8 cellular contexts compared by ENCODE assay signal in the genomic region with DNA sequence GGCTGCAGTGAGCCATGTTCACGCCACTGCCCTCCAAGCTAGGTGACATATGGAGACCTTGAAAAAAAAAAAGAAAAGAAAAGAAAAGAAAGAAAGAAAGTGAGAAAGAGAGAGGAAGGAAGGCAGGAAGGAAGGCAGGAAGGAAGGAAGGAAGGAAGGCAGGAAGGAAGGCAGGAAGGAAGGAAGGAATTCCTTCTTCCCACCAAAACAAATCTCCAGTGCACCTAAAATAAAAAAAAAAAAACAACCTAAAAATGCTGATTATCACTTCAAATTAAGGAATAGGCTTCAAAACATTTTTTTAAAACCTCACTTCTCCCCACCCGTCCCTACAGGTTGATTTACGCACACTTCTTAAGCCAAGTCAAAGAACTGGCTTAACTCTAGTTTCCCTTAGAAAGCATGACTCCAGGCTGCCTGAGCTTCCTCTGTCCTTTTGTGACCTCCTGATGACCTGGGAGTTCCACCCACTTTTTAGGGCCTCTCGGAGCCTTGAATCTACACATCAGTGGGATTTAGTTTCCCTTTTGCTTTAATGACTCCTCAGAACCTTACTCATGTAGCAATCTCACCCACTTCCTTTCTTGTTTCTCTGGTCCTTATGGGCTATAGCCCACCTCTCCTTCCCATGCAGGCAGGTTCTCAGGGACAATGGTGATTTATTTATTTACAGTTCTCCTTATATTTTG. TPM values are rescaled to one million over a fixed set of nuclear protein-coding genes. Genes with fewer than 3 reads are reported as not detected.
DNase-seq lines count a peak whose midpoint lies in the region; ATAC-seq and TF ChIP-seq lines count a peak whose summit lies in the region.

No MANE protein-coding gene starts in this region.

- H3K9me3 ChIP-seq in upper lobe of right lung, result no peaks in the 10 kb centered on the region

- ATAC-seq in effector memory CD8-positive, alpha-beta T cell (replicated peaks), result peak; percentile 54
- peak; percentile 96 for ATAC-seq in upper lobe of right lung
- no peak for ATAC-seq in HG03442 (IDR thresholded peaks at IDR 0.05; ENCODE audit: unreplicated experiment)

- peak overlapping the region in 1 of 2 donors; percentile 65 for H3K27ac Mint-ChIP-seq in effector memory CD8-positive, alpha-beta T cell

- H3K27me3 Mint-ChIP-seq in effector memory CD8-positive, alpha-beta T cell, result peaks cover 3 to 7% of the 10 kb centered on the region in 2 donors

- peak overlapping the region; percentile 48 to 53 for H3K4me3 Mint-ChIP-seq in effector memory CD8-positive, alpha-beta T cell

- no peak overlapping the region for H3K4me3 ChIP-seq in upper lobe of right lung

- peaks cover 2 to 8% of the 10 kb centered on the region in 2 donors for H3K9me3 Mint-ChIP-seq in effector memory CD8-positive, alpha-beta T cell

- peak; percentile 45 for DNase-seq in stimulated activated CD4-positive, alpha-beta T cell treated with anti-CD3 and anti-CD28 coated beads, Interleukin-1b, Interleukin-23, amount 100 ng/mL, for 48 hours
- DNase-seq in stimulated activated CD4-positive, alpha-beta T cell treated with anti-CD3 and anti-CD28 coated beads, Interleukin-12 subunit alpha, Interleukin-12 subunit beta, amount 100 ng/mL, for 4 hours, result no peak
- DNase-seq in M059J (ENCODE audit: low read depth) (peak; percentile 31), upper lobe of right lung (no peak), NCI-H1694 treated with DMSO at 0.1 percent for 48 hours (lab: John Stamatoyannopoulos, UW) (no peak), ACHN (no peak)
- DNase-seq in effector memory CD8-positive, alpha-beta T cell, result no peak

- no peak overlapping the region for H3K27ac ChIP-seq in upper lobe of right lung

- in situ Hi-C loops in ACHN (cut with HindIII; ENCODE audit: low pct_ligation_motif_present, low pct_unique_long_range_greater_than_20kb, low sequenced_read_pairs), result no loop called here

- no peaks in the 10 kb centered on the region for H3K36me3 ChIP-seq in upper lobe of right lung

- TF ChIP-seq CTCF in upper lobe of right lung (IDR thresholded peaks at IDR 0.05), result no peak

- intact Hi-C loops in upper lobe of right lung (cut with DNase I), result no loop called here

- no peaks in the 10 kb centered on the region for H3K36me3 Mint-ChIP-seq in effector memory CD8-positive, alpha-beta T cell (ENCODE audit: insufficient read depth)

- H3K4me1 Mint-ChIP-seq in effector memory CD8-positive, alpha-beta T cell (ENCODE audit: low read depth in 2 of 2), result peaks cover 9 to 13% of the 10 kb centered on the region in 2 donors

- no peaks in the 10 kb centered on the region for H3K4me1 ChIP-seq in upper lobe of right lung

- H3K27me3 ChIP-seq in upper lobe of right lung, result no peaks in the 10 kb centered on the region

RNA-seq across cellular contexts. Expression of a gene that starts 18.6 kb away (rescaled TPM):
- 14.6 and 24.0 TPM in 2 replicates for total RNA-seq in M059J (2014; rRNA removed; shearing (Covaris generic))
- 110 TPM for total RNA-seq in upper lobe of right lung

Comparison
In these comparisons a context has a peak if more than half of its experiments do, and no peak if none do; other contexts are left out.
1. DNase-seq: peak in stimulated activated CD4-positive, alpha-beta T cell treated with anti-CD3 and anti-CD28 coated beads, Interleukin-1b, Interleukin-23, amount 100 ng/mL, for 48 hours (single experiment) and M059J (single experiment); none in stimulated activated CD4-positive, alpha-beta T cell treated with anti-CD3 and anti-CD28 coated beads, Interleukin-12 subunit alpha, Interleukin-12 subunit beta, amount 100 ng/mL, for 4 hours (single experiment), effector memory CD8-positive, alpha-beta T cell (0 of 3), upper lobe of right lung (single experiment), NCI-H1694 treated with DMSO at 0.1 percent for 48 hours (single experiment) and ACHN (single experiment).